In genomic region chr15:67701669-67702068, GRCh38 we compare ENCODE assay signal across 35 cellular contexts.
DNase-seq lines count a peak whose midpoint lies in the region; ATAC-seq, FAIRE-seq and TF ChIP-seq lines count a peak whose summit lies in the region.
"Had no signal": no experiment of that assay in that cellular context is flagged by ENCODE, and none has a peak within 500 bp of the region (broad histone marks: within the 10 kb centered on the region; RNA-seq: fewer than 3 reads in every experiment).

No MANE protein-coding gene starts in this region.

- no peaks in the 10 kb centered on the region for H3K36me3 ChIP-seq in astrocyte (ENCODE audit: insufficient read depth, low read length)
- no peaks in the 10 kb centered on the region for H3K36me3 ChIP-seq in prostate gland
- peaks cover 0 to 4% of the 10 kb centered on the region in 2 experiments; a peak in 1 of 5 replicates for H3K36me3 ChIP-seq in HepG2 (replicated peaks in 1 of 2; ENCODE audit: control insufficient read depth in 1 of 2, insufficient read depth in 2 of 2, low read length in 2 of 2)
- H3K36me3 ChIP-seq: thoracic aorta had no signal

- no peak for FAIRE-seq in astrocyte (lab: Jason Lieb, UNC)
- no peak for FAIRE-seq in HepG2 (lab: Jason Lieb, UNC)
- FAIRE-seq: bronchial epithelial cell, colon, GM12891, keratinocyte, small intestine, urothelium cell line had no signal

- H3K27ac ChIP-seq in astrocyte (ENCODE audit: low read depth, low read length) (no peak overlapping the region), prostate gland (no peak overlapping the region), HepG2 (ENCODE audit: extremely low read length, insufficient read depth, low read length) (no peak overlapping the region)
- H3K27ac ChIP-seq: heart left ventricle, parathyroid adenoma, thoracic aorta had no signal

- no peak overlapping the region for H3K4me3 ChIP-seq in astrocyte (ENCODE audit: insufficient read depth, low read depth, low read length)
- H3K4me3 ChIP-seq in prostate gland = no peak overlapping the region
- H3K4me3 ChIP-seq in HepG2 (replicated peaks in 1 of 3; ENCODE audit: insufficient read depth in 1 of 3, low read depth in 2 of 3, low read length in 3 of 3) = no peak overlapping the region
- H3K4me3 ChIP-seq: heart left ventricle, thoracic aorta had no signal

- POLR2A ChIA-PET in HepG2 (lab: Yijun Ruan, JAX) = no interaction called here

- no TSS peak for BruUV-seq in HepG2 (replicated peaks; lab: Mats Ljungman, UMichigan)

- H3K9me3 ChIP-seq in astrocyte (ENCODE audit: insufficient read depth, low read depth, low read length) (no peaks in the 10 kb centered on the region), prostate gland (no peaks in the 10 kb centered on the region), HepG2 (ENCODE audit: low read length) (no peaks in the 10 kb centered on the region)
- H3K9me3 ChIP-seq: thoracic aorta had no signal

- H3K4me1 ChIP-seq in astrocyte (ENCODE audit: insufficient read depth, low read length) (no peaks in the 10 kb centered on the region), prostate gland (replicated peaks) (no peaks in the 10 kb centered on the region), HepG2 (ENCODE audit: insufficient read depth, low read length) (no peaks in the 10 kb centered on the region)
- H3K4me1 ChIP-seq: heart left ventricle, parathyroid adenoma had no signal

- H2AFZ ChIP-seq in astrocyte (ENCODE audit: low read depth, low read length) (no peak overlapping the region), HepG2 (ENCODE audit: low read length) (no peak overlapping the region)
- H2AFZ ChIP-seq: parathyroid adenoma had no signal

- TF ChIP-seq EP300 in HepG2 (IDR thresholded peaks at IDR 0.05; ENCODE audit: low read depth in 2 of 2, low read length in 2 of 2) (no peak), HepG2 (CRISPR knock-in tag; IDR thresholded peaks at IDR 0.05; ENCODE audit: borderline replicate concordance) (no peak)

- in situ Hi-C loops in HepG2 (cut with HindIII; ENCODE audit: extremely low pct_ligation_motif_present, low pct_unique_long_range_greater_than_20kb) = no loop called here

- no peaks in the 10 kb centered on the region for H3K9me3 Mint-ChIP-seq in astrocyte (ENCODE audit: unreplicated experiment)
- H3K9me3 Mint-ChIP-seq: activated naive CD4-positive, alpha-beta T cell treated with anti-CD3 and anti-CD28 coated beads, Interleukin-2, amount 10 ng/mL, durations not matched to agents 7 days and 5 days; CD4-positive, alpha-beta T cell had no signal

- TF ChIP-seq CTCF in astrocyte (IDR thresholded peaks at IDR 0.05; ENCODE audit: insufficient read depth, low read depth, low read length) (no peak), prostate gland (IDR thresholded peaks at IDR 0.05) (no peak), HepG2 (CRISPR knock-in tag; IDR thresholded peaks at IDR 0.05) (no peak)

- H3K4me3 Mint-ChIP-seq in astrocyte (ENCODE audit: unreplicated experiment) = no peak overlapping the region
- H3K4me3 Mint-ChIP-seq: activated naive CD4-positive, alpha-beta T cell treated with anti-CD3 and anti-CD28 coated beads, Interleukin-2, amount 10 ng/mL, durations not matched to agents 7 days and 5 days; CD4-positive, alpha-beta T cell; neural crest cell had no signal

- CTCF ChIA-PET in HepG2 (lab: Yijun Ruan, JAX; ENCODE audit: low intra/inter-chr PET ratio, low total read pairs) = no interaction called here

- H3K27me3 Mint-ChIP-seq in astrocyte (ENCODE audit: low read depth, unreplicated experiment) = no peaks in the 10 kb centered on the region
- H3K27me3 Mint-ChIP-seq: activated naive CD4-positive, alpha-beta T cell treated with anti-CD3 and anti-CD28 coated beads, Interleukin-2, amount 10 ng/mL, durations not matched to agents 7 days and 5 days; CD4-positive, alpha-beta T cell had no signal

- ATAC-seq in HepG2 = no peak
- ATAC-seq: heart left ventricle; left ventricle myocardium superior; stimulated activated naive CD8-positive, alpha-beta T cell treated with anti-CD3 and anti-CD28 coated beads, Interleukin-15, Interleukin-2, amounts not matched to agents 100 U/mL and 50 U/mL, for 24 hours had no signal

- H4K20me1 ChIP-seq in astrocyte (ENCODE audit: insufficient read depth, low read length) (no peaks in the 10 kb centered on the region), HepG2 (ENCODE audit: insufficient read depth, low read length) (no peaks in the 10 kb centered on the region)

- H3K27me3 ChIP-seq in astrocyte (ENCODE audit: insufficient read depth, low read length) (no peaks in the 10 kb centered on the region), prostate gland (replicated peaks; ENCODE audit: insufficient read depth) (no peaks in the 10 kb centered on the region), HepG2 (ENCODE audit: control insufficient read depth in 1 of 2, insufficient read depth in 2 of 2, low read length in 2 of 2) (no peaks in the 10 kb centered on the region)
- H3K27me3 ChIP-seq: heart left ventricle had no signal

- H3K9ac ChIP-seq in astrocyte (ENCODE audit: low read length) (no peak overlapping the region), HepG2 (ENCODE audit: insufficient read depth, low read depth, low read length) (no peak overlapping the region)
- H3K9ac ChIP-seq: parathyroid adenoma had no signal

- H3K27ac Mint-ChIP-seq in astrocyte (ENCODE audit: unreplicated experiment) = no peak overlapping the region
- H3K27ac Mint-ChIP-seq: activated naive CD4-positive, alpha-beta T cell treated with anti-CD3 and anti-CD28 coated beads, Interleukin-2, amount 10 ng/mL, durations not matched to agents 7 days and 5 days; CD4-positive, alpha-beta T cell had no signal

- H3K79me2 ChIP-seq in astrocyte (ENCODE audit: insufficient read depth, low read length) (no peaks in the 10 kb centered on the region), HepG2 (ENCODE audit: insufficient read depth, low read length) (no peaks in the 10 kb centered on the region)
- H3K79me2 ChIP-seq: parathyroid adenoma had no signal

- DNase-seq in EH (ENCODE audit: low read depth) = peak; percentile 49
- DNase-seq in astrocyte (ENCODE audit: low read depth) = peak; percentile 36
- peak; percentile 26 for DNase-seq in fibroblast of the conjunctiva (ENCODE audit: low read depth)
- DNase-seq in prostate gland (ENCODE audit: low spot score) = no peak
- no peak for DNase-seq in HepG2 (ENCODE audit: low spot score)
- DNase-seq in A172 (ENCODE audit: low spot score) = no peak
- DNase-seq in NCI-H774 (lab: John Stamatoyannopoulos, UW) = no peak
- DNase-seq: activated CD4-positive, alpha-beta T cell treated with anti-CD3 and anti-CD28 coated beads, Interleukin-2, amount 50 U/mL, for 48 hours; activated CD4-positive, CD25-positive, alpha-beta regulatory T cell treated with anti-CD3 and anti-CD28 coated beads, Interleukin-2, amount 50 U/mL, for 72 hours; activated CD8-positive, alpha-beta memory T cell treated with anti-CD3 and anti-CD28 coated beads, Interleukin-2, amount 50 U/mL, for 4 hours; activated naive CD4-positive, alpha-beta T cell treated with anti-CD3 and anti-CD28 coated beads, Interleukin-2, amount 10 ng/mL, durations not matched to agents 7 days and 5 days; AML-193; amniotic stem cell; CD4-positive, alpha-beta T cell; effector CD4-positive, alpha-beta T cell; foreskin melanocyte; H7; heart left ventricle; Karpas-422; left ventricle myocardium superior; NCI-H1417 treated with DMSO at 0.1 percent for 48 hours; NCI-H2081 treated with DMSO at 0.1 percent for 48 hours; NCI-H345; NCI-H69; Right ventricle myocardium superior; small intestine; stimulated activated naive CD8-positive, alpha-beta T cell treated with anti-CD3 and anti-CD28 coated beads, Interleukin-15, Interleukin-2, amounts not matched to agents 100 U/mL and 50 U/mL, for 24 hours had no signal

- no peak for TF ChIP-seq RAD21 in HepG2 (CRISPR knock-in tag; IDR thresholded peaks at IDR 0.05)

- no peaks in the 10 kb centered on the region for H3K4me1 Mint-ChIP-seq in astrocyte (ENCODE audit: low read depth, unreplicated experiment)
- H3K4me1 Mint-ChIP-seq: activated naive CD4-positive, alpha-beta T cell treated with anti-CD3 and anti-CD28 coated beads, Interleukin-2, amount 10 ng/mL, durations not matched to agents 7 days and 5 days; neural crest cell had no signal

- H3K4me2 ChIP-seq in astrocyte (ENCODE audit: low read length) = no peak overlapping the region
- no peak overlapping the region for H3K4me2 ChIP-seq in HepG2 (ENCODE audit: low read depth, low read length)

- intact Hi-C loops in prostate gland (cut with DNase I) (no loop called here), HepG2 (cut with micrococcal nuclease; ENCODE audit: unreplicated experiment) (no loop called here)

- 100% methylated on average over 2 of the region's 2 CpGs for WGBS in prostate gland
- WGBS in HepG2 (ENCODE audit: low lambda C conversion rate) = 100% methylated on average over 2 of the region's 2 CpGs

- peaks cover 7% of the 10 kb centered on the region for H3K36me3 Mint-ChIP-seq in astrocyte (ENCODE audit: low read depth, unreplicated experiment)

- TF ChIP-seq POLR2A in prostate gland (IDR thresholded peaks at IDR 0.05) (no peak), HepG2 (IDR thresholded peaks at IDR 0.05; ENCODE audit: insufficient read depth in 1 of 2, low read depth in 2 of 2, low read length in 2 of 2) (no peak)

TF ChIP-seq in HepG2, 621 proteins besides CTCF, POLR2A, EP300 and RAD21:
- no peak for TF ChIP-seq ZKSCAN5 (CRISPR knock-in tag; IDR thresholded peaks at IDR 0.05)
- no peak for TF ChIP-seq ATF7 (IDR thresholded peaks at IDR 0.05)
- TF ChIP-seq ATF7 (CRISPR knock-in tag; IDR thresholded peaks at IDR 0.05) = no peak
- no peak for TF ChIP-seq CC2D1A (CRISPR knock-in tag; IDR thresholded peaks at IDR 0.05)
- no peak for TF ChIP-seq ZNF12 (CRISPR knock-in tag; IDR thresholded peaks at IDR 0.05)
- no peak for TF ChIP-seq ZMYM4 (CRISPR knock-in tag; IDR thresholded peaks at IDR 0.05)
- TF ChIP-seq GATA4 (IDR thresholded peaks at IDR 0.05; ENCODE audit: borderline replicate concordance, low read depth) = no peak
- TF ChIP-seq ZBTB3 (CRISPR knock-in tag; IDR thresholded peaks at IDR 0.05; ENCODE audit: borderline replicate concordance, low read depth) = no peak
TF ChIP-seq in HepG2: peak in this region for 0.

Comparison
In these comparisons a context has a peak if more than half of its experiments do, and no peak if none do; other contexts are left out.
1. DNase-seq: peak in EH (single experiment), astrocyte (single experiment) and fibroblast of the conjunctiva (single experiment); none in prostate gland (single experiment), HepG2 (single experiment), A172 (single experiment) and NCI-H774 (single experiment).